Comparison of ENCODE assay signal across 7 cellular contexts in genomic region chr10:115744089-115744488, GRCh38.
"Had no signal": no experiment of that assay in that cellular context is flagged by ENCODE, and none has a peak within 500 bp of the region (broad histone marks: within the 10 kb centered on the region; RNA-seq: fewer than 3 reads in every experiment).

No MANE protein-coding gene starts in this region.

- H3K4me2 ChIP-seq: KMS-11 had no signal

- H3K9ac ChIP-seq: KMS-11 had no signal

- ATAC-seq: K562 had no signal

- H3K4me3 ChIP-seq: K562 had no signal

- H3K27ac ChIP-seq: HL-60, KMS-11 had no signal

- DNase-seq: IMR-90, KBM-7, KG1 had no signal

- FAIRE-seq: HTR-8/SVneo, K562 had no signal
